ENCODE assay signal across 1 cellular context in the genomic region with DNA sequence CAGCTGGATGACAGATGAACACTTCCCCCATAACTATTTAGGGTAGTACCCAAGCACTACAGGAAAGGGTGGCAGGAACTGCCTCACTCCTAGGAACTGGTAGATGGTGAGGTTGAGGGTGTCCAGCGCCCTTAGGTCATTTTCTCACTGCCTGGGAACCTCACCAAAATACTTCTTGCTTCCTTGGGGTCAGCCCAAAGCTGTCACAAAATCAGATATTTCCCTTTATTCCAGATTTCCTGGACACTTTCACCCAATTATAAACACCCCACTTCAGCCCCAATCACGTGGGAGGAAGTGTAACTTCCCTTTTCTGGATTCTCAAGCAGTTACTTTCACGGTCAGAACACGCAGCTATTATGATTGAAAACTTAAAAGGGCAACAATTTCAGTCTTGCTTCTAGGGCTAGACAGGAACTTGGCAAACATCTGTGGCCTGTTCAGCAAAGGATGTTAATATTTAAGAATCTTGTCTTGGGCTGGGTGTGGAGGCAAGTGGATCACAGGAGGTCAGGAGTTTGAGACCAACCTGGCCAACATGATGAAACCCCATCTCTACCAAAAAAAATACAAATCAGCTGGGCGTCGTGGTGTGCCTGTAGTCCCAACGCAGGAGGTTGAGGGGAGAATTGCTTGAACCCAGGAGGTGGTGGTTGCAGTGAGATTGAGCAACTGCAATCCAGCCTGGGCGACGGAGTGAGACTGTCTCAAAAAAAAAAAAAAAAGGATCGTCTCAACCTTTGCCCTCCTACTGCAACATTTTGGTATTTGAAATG.
TF ChIP-seq lines count a peak whose summit lies in the region.

No MANE protein-coding gene starts in this region.

TF ChIP-seq in endothelial cell of umbilical vein, 7 proteins besides CTCF, POLR2A, EP300 and RAD21:
- TF ChIP-seq, protein P1, sequence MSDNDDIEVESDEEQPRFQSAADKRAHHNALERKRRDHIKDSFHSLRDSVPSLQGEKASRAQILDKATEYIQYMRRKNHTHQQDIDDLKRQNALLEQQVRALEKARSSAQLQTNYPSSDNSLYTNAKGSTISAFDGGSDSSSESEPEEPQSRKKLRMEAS (IDR thresholded peaks at IDR 0.05; ENCODE audit: insufficient read depth, insufficient read length): no peak
- no peak for TF ChIP-seq FOS (IDR thresholded peaks at IDR 0.05; ENCODE audit: borderline replicate concordance, insufficient read depth, low read length)
- no peak for TF ChIP-seq EZH2 (IDR thresholded peaks at IDR 0.05; ENCODE audit: borderline replicate concordance, low read depth, low read length, severe bottlenecking)
- TF ChIP-seq GATA2 (IDR thresholded peaks at IDR 0.05; ENCODE audit: insufficient read depth, insufficient read length, low read depth, low read length): no peak
- no peak for TF ChIP-seq POLR2AphosphoS5 (IDR thresholded peaks at IDR 0.05; ENCODE audit: insufficient read depth, low read depth, low read length)
- no peak for TF ChIP-seq MYC (IDR thresholded peaks at IDR 0.05; ENCODE audit: low read depth, low read length)
- TF ChIP-seq JUN (IDR thresholded peaks at IDR 0.05; ENCODE audit: borderline replicate concordance, insufficient read depth, insufficient read length, low read depth): no peak
